ENCODE assay signal across 27 cellular contexts in the genomic region with DNA sequence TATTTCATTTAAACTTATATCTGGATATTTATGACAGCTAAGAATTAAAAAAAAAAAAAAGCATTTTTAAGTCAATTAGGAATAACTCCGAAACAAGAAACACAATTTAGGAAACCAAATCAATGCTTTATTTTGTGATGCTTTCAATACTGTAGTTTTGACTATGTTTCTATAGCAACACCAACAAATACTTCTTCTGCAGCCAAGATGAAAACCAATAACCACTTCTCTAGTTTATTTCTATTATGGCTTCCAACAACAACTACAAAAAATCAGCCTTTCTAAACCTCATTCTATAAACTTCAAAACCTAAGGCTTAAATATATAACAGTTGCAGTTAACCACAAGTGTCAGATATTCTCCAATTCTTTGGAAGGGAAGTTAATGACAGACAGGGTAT.
"Had no signal": no experiment of that assay in that cellular context is flagged by ENCODE, and none has a peak within 500 bp of the region (broad histone marks: within the 10 kb centered on the region; RNA-seq: fewer than 3 reads in every experiment).

No MANE protein-coding gene starts in this region.

- H3K27me3 Mint-ChIP-seq: activated CD4-positive, alpha-beta T cell treated with anti-CD3 and anti-CD28 coated beads, Interleukin-2, amount 10 ng/mL, durations not matched to agents 24 days and 14 days; activated naive CD4-positive, alpha-beta T cell treated with anti-CD3 and anti-CD28 coated beads, Interleukin-2, amount 10 ng/mL, durations not matched to agents 7 days and 5 days; activated naive CD8-positive, alpha-beta T cell treated with anti-CD3 and anti-CD28 coated beads, Interleukin-2, amount 10 ng/mL, durations not matched to agents 7 days and 5 days; activated T-cell treated with anti-CD3 and anti-CD28 coated beads, Interleukin-2, amount 50 U/mL, for 24 hours; natural killer cell treated with Interleukin-12 subunit alpha and Interleukin-12 subunit beta and Interleukin-15 and Interleukin-18, amount 100 ng/mL, for 72 hours had no signal

- H3K36me3 ChIP-seq: ascending aorta, brain microvascular endothelial cell, heart right ventricle, lower lobe of right lung, transverse colon, WERI-Rb-1 had no signal

- H3K4me3 ChIP-seq: ascending aorta, heart right ventricle, lower lobe of right lung, skin epidermis, testis, transverse colon had no signal

- H3K4me3 Mint-ChIP-seq: activated CD4-positive, alpha-beta memory T cell treated with anti-CD3 and anti-CD28 coated beads for 36 hours; activated CD4-positive, alpha-beta T cell treated with anti-CD3 and anti-CD28 coated beads, Interleukin-2, amount 10 ng/mL, durations not matched to agents 24 days and 14 days; activated naive CD4-positive, alpha-beta T cell treated with anti-CD3 and anti-CD28 coated beads, Interleukin-2, amount 10 ng/mL, durations not matched to agents 7 days and 5 days; activated naive CD8-positive, alpha-beta T cell treated with anti-CD3 and anti-CD28 coated beads, Interleukin-2, amount 10 ng/mL, durations not matched to agents 7 days and 5 days; activated T-cell treated with anti-CD3 and anti-CD28 coated beads, Interleukin-2, amount 50 U/mL, for 24 hours; natural killer cell treated with Interleukin-12 subunit alpha and Interleukin-12 subunit beta and Interleukin-15 and Interleukin-18, amount 100 ng/mL, for 72 hours; T-helper 2 cell treated with Interferon-gamma antibody and Interleukin-4, amounts not matched to agents 5 μg/mL and 100 μg/mL, for 36 hours had no signal

- H3K27ac ChIP-seq: ascending aorta, brain microvascular endothelial cell, foreskin keratinocyte, lower lobe of right lung, skin epidermis, testis, WERI-Rb-1 had no signal

- DNase-seq: activated CD4-positive, alpha-beta memory T cell treated with anti-CD3 and anti-CD28 coated beads for 36 hours; activated CD4-positive, alpha-beta T cell treated with anti-CD3 and anti-CD28 coated beads, Interleukin-2, amount 10 ng/mL, durations not matched to agents 24 days and 14 days; activated CD8-positive, alpha-beta memory T cell treated with anti-CD3 and anti-CD28 coated beads, Interleukin-2, amount 50 U/mL, for 48 hours; activated gamma-delta T cell; activated naive CD4-positive, alpha-beta T cell treated with anti-CD3 and anti-CD28 coated beads, Interleukin-2, amount 10 ng/mL, durations not matched to agents 7 days and 5 days; activated naive CD8-positive, alpha-beta T cell treated with anti-CD3 and anti-CD28 coated beads, Interleukin-2, amount 10 ng/mL, durations not matched to agents 7 days and 5 days; activated T-cell treated with anti-CD3 and anti-CD28 coated beads, Interleukin-2, amount 50 U/mL, for 24 hours; brain microvascular endothelial cell; caudate nucleus; foreskin keratinocyte; lower lobe of right lung; mesendoderm; stimulated activated CD4-positive, alpha-beta T cell treated with anti-CD3 and anti-CD28 coated beads, Interleukin-12 subunit alpha, Interleukin-12 subunit beta, amount 100 ng/mL, for 4 hours; stimulated activated CD4-positive, alpha-beta T cell treated with anti-CD3 and anti-CD28 coated beads, Interleukin-4, amount 100 ng/mL, for 1 hour; stimulated activated naive CD8-positive, alpha-beta T cell treated with anti-CD3 and anti-CD28 coated beads, Interleukin-15, Interleukin-2, amounts not matched to agents 100 U/mL and 50 U/mL, for 24 hours; T-helper 1 cell; testis; transverse colon; WERI-Rb-1 had no signal

- H3K9me3 ChIP-seq: ascending aorta, lower lobe of right lung, testis, transverse colon had no signal

- H3K4me1 ChIP-seq: ascending aorta, foreskin keratinocyte had no signal

- H3K36me3 Mint-ChIP-seq: activated naive CD4-positive, alpha-beta T cell treated with anti-CD3 and anti-CD28 coated beads, Interleukin-2, amount 10 ng/mL, durations not matched to agents 7 days and 5 days had no signal

- ATAC-seq: activated CD4-positive, CD25-positive, alpha-beta regulatory T cell treated with anti-CD3 and anti-CD28 coated beads, Interleukin-2, amount 50 U/mL, for 24 hours; esophagus mucosa; foreskin keratinocyte; left lobe of liver; lower lobe of right lung; natural killer cell treated with Interleukin-12 subunit alpha and Interleukin-12 subunit beta and Interleukin-15 and Interleukin-18, amount 100 ng/mL, for 72 hours; stimulated activated naive CD8-positive, alpha-beta T cell treated with anti-CD3 and anti-CD28 coated beads, Interleukin-15, Interleukin-2, amounts not matched to agents 100 U/mL and 50 U/mL, for 24 hours had no signal

- H3K4me1 Mint-ChIP-seq: activated CD4-positive, alpha-beta T cell treated with anti-CD3 and anti-CD28 coated beads, Interleukin-2, amount 10 ng/mL, durations not matched to agents 24 days and 14 days; activated naive CD4-positive, alpha-beta T cell treated with anti-CD3 and anti-CD28 coated beads, Interleukin-2, amount 10 ng/mL, durations not matched to agents 7 days and 5 days had no signal

- H3K27ac Mint-ChIP-seq: activated CD4-positive, alpha-beta memory T cell treated with anti-CD3 and anti-CD28 coated beads for 36 hours; activated CD4-positive, alpha-beta T cell treated with anti-CD3 and anti-CD28 coated beads, Interleukin-2, amount 10 ng/mL, durations not matched to agents 24 days and 14 days; activated naive CD4-positive, alpha-beta T cell treated with anti-CD3 and anti-CD28 coated beads, Interleukin-2, amount 10 ng/mL, durations not matched to agents 7 days and 5 days; activated naive CD8-positive, alpha-beta T cell treated with anti-CD3 and anti-CD28 coated beads, Interleukin-2, amount 10 ng/mL, durations not matched to agents 7 days and 5 days; activated T-cell treated with anti-CD3 and anti-CD28 coated beads, Interleukin-2, amount 50 U/mL, for 24 hours; natural killer cell treated with Interleukin-12 subunit alpha and Interleukin-12 subunit beta and Interleukin-15 and Interleukin-18, amount 100 ng/mL, for 72 hours; T-helper 2 cell treated with Interferon-gamma antibody and Interleukin-4, amounts not matched to agents 5 μg/mL and 100 μg/mL, for 36 hours had no signal

- H3K27me3 ChIP-seq: ascending aorta, brain microvascular endothelial cell, foreskin keratinocyte, heart right ventricle, testis, transverse colon had no signal
